ENCODE assay signal across 27 cellular contexts in genomic region chr1:77316966-77317365, GRCh38. TPM values are rescaled to one million over a fixed set of nuclear protein-coding genes. Genes with fewer than 3 reads are reported as not detected.
"Had no signal": no experiment of that assay in that cellular context is flagged by ENCODE, and none has a peak within 500 bp of the region (broad histone marks: within the 10 kb centered on the region; RNA-seq: fewer than 3 reads in every experiment).

No MANE protein-coding gene starts in this region.

- H3K4me1 Mint-ChIP-seq: memory B cell, nephron, neural progenitor cell had no signal

- H3K9me3 ChIP-seq: gastrocnemius medialis, heart left ventricle, mucosa of descending colon, right lobe of liver, suprapubic skin, vagina had no signal

- FAIRE-seq: kidney had no signal

- H3K4me1 ChIP-seq: gastrocnemius medialis, heart left ventricle, neural progenitor cell, parathyroid adenoma, right lobe of liver, suprapubic skin, vagina had no signal

- DNase-seq: dorsolateral prefrontal cortex; effector CD4-positive, alpha-beta T cell; gastrocnemius medialis; heart left ventricle; kidney; mucosa of descending colon; naive thymus-derived CD4-positive, alpha-beta T cell; right lobe of liver; stimulated activated CD4-positive, alpha-beta T cell treated with anti-CD3 and anti-CD28 coated beads, Interleukin-12 subunit alpha, Interleukin-12 subunit beta, amount 100 ng/mL, for 4 hours; stimulated activated CD4-positive, alpha-beta T cell treated with anti-CD3 and anti-CD28 coated beads, Interleukin-1b, Interleukin-23, amount 100 ng/mL, for 48 hours; stimulated activated CD4-positive, alpha-beta T cell treated with anti-CD3 and anti-CD28 coated beads, Interleukin-4, amount 100 ng/mL, for 1 hour; stimulated activated CD8-positive, alpha-beta memory T cell treated with anti-CD3 and anti-CD28 coated beads, Interleukin-4, amount 100 ng/mL, for 48 hours; stimulated activated naive CD4-positive, alpha-beta T cell; stimulated activated naive CD8-positive, alpha-beta T cell treated with anti-CD3 and anti-CD28 coated beads, Interleukin-15, amount 100 ng/mL, for 72 hours; trophoblast cell had no signal

- H3K27me3 Mint-ChIP-seq: naive thymus-derived CD4-positive, alpha-beta T cell; progenitor cell of endocrine pancreas; stimulated activated naive CD8-positive, alpha-beta T cell treated with anti-CD3 and anti-CD28 coated beads, Interleukin-15, amount 100 ng/mL, for 72 hours had no signal

- H3K79me2 ChIP-seq: hepatocyte, parathyroid adenoma had no signal

- H3K9me3 Mint-ChIP-seq: memory B cell, mesothelial cell of epicardium, nephron, neural progenitor cell had no signal

- H3K4me3 Mint-ChIP-seq: memory B cell; mesothelial cell of epicardium; naive thymus-derived CD4-positive, alpha-beta T cell; nephron; neural progenitor cell; stimulated activated naive CD8-positive, alpha-beta T cell treated with anti-CD3 and anti-CD28 coated beads, Interleukin-15, amount 100 ng/mL, for 72 hours had no signal

- H3K36me3 Mint-ChIP-seq: memory B cell, mesothelial cell of epicardium, neural progenitor cell had no signal

- H3K27ac Mint-ChIP-seq: memory B cell; mesothelial cell of epicardium; nephron; neural progenitor cell; progenitor cell of endocrine pancreas; stimulated activated naive CD8-positive, alpha-beta T cell treated with anti-CD3 and anti-CD28 coated beads, Interleukin-15, amount 100 ng/mL, for 72 hours had no signal

- H3K27ac ChIP-seq: gastrocnemius medialis, heart left ventricle, hepatocyte, neural progenitor cell, parathyroid adenoma, right lobe of liver, suprapubic skin, vagina had no signal

- H3K36me3 ChIP-seq: gastrocnemius medialis, heart left ventricle, neural progenitor cell, right lobe of liver, suprapubic skin, vagina had no signal

- ATAC-seq: gastrocnemius medialis; heart left ventricle; left lobe of liver; mucosa of descending colon; naive thymus-derived CD4-positive, alpha-beta T cell; right lobe of liver; stimulated activated naive CD8-positive, alpha-beta T cell treated with anti-CD3 and anti-CD28 coated beads, Interleukin-15, amount 100 ng/mL, for 72 hours had no signal

- H2AFZ ChIP-seq: hepatocyte, neural progenitor cell, parathyroid adenoma had no signal

- H3K4me3 ChIP-seq: dorsolateral prefrontal cortex, gastrocnemius medialis, heart left ventricle, hepatocyte, lung, mucosa of descending colon, neural progenitor cell, right lobe of liver, smooth muscle cell, suprapubic skin, vagina had no signal

- H3K9ac ChIP-seq: neural progenitor cell, parathyroid adenoma had no signal

- H3K4me2 ChIP-seq: hepatocyte, neural progenitor cell, smooth muscle cell had no signal

- H3K27me3 ChIP-seq: dorsolateral prefrontal cortex, gastrocnemius medialis, heart left ventricle, hepatocyte, neural progenitor cell, right lobe of liver, suprapubic skin, vagina had no signal

RNA-seq across cellular contexts. Expression of gene AK5, which starts 35.1 kb away (rescaled TPM):
- total RNA-seq: hepatocyte, mesothelial cell of epicardium, smooth muscle cell had no signal
